ENCODE assay signal across 10 cellular contexts in the genomic region with DNA sequence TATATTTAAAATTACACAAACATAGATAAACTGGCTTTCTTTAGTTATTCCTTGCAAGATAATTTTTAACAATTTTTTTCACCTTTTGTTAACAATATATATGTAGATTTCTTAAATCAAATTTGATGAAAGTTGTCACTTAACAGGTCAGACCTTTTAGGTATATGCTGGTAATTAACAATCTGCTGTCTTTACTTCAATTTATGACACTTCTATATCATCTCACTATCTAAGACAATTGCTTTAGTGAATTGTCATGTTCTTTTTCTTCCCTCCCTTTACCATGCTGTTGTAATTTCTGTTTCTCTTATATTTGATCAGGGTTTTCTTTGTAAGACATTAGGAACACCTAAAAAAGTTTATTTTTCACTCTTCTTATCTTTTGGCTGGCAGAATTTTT. TPM values are rescaled to one million over a fixed set of nuclear protein-coding genes. Genes with fewer than 3 reads are reported as not detected.
A peak's percentile ranks its signal among the peaks of the same experiment; 100 is the strongest.
DNase-seq lines count a peak whose midpoint lies in the region; ATAC-seq, FAIRE-seq and TF ChIP-seq lines count a peak whose summit lies in the region.
"Had no signal": no experiment of that assay in that cellular context is flagged by ENCODE, and none has a peak within 500 bp of the region (broad histone marks: within the 10 kb centered on the region; RNA-seq: fewer than 3 reads in every experiment).

No MANE protein-coding gene starts in this region.

- FAIRE-seq in D721Med (lab: Jason Lieb, UNC), result no peak

- H3K27ac Mint-ChIP-seq in activated naive CD4-positive, alpha-beta T cell treated with anti-CD3 and anti-CD28 coated beads, Interleukin-2, amount 50 U/mL, for 24 hours, result peak overlapping the region; percentile 94
- H3K27ac Mint-ChIP-seq in activated naive CD8-positive, alpha-beta T cell, result peak overlapping the region; percentile 96
- no peak overlapping the region for H3K27ac Mint-ChIP-seq in type B pancreatic cell

- peaks cover 13 to 70% of the 10 kb centered on the region in 2 donors for H3K4me1 ChIP-seq in left lung

- peaks cover 72% of the 10 kb centered on the region for H3K4me1 Mint-ChIP-seq in activated naive CD4-positive, alpha-beta T cell treated with anti-CD3 and anti-CD28 coated beads, Interleukin-2, amount 50 U/mL, for 24 hours
- H3K4me1 Mint-ChIP-seq in activated naive CD8-positive, alpha-beta T cell (ENCODE audit: low read depth), result peaks cover 62% of the 10 kb centered on the region
- peaks cover 7% of the 10 kb centered on the region for H3K4me1 Mint-ChIP-seq in type B pancreatic cell (ENCODE audit: unreplicated experiment)

- H3K36me3 ChIP-seq in left lung, result peaks cover 0 to 20% of the 10 kb centered on the region in 2 donors

- ATAC-seq in left lung (no peak), GM21737 (IDR thresholded peaks at IDR 0.05; ENCODE audit: unreplicated experiment) (no peak)

- no peaks in the 10 kb centered on the region for H3K9me3 ChIP-seq in left lung

- peak overlapping the region; percentile 93 to 95 for H3K27ac ChIP-seq in left lung
- H3K27ac ChIP-seq: C4-2B had no signal

- no peaks in the 10 kb centered on the region for H3K9me3 Mint-ChIP-seq in activated naive CD4-positive, alpha-beta T cell treated with anti-CD3 and anti-CD28 coated beads, Interleukin-2, amount 50 U/mL, for 24 hours
- peaks cover 3% of the 10 kb centered on the region for H3K9me3 Mint-ChIP-seq in activated naive CD8-positive, alpha-beta T cell (ENCODE audit: low read depth)
- H3K9me3 Mint-ChIP-seq in type B pancreatic cell, result no peaks in the 10 kb centered on the region

- peaks cover 44% of the 10 kb centered on the region for H3K36me3 Mint-ChIP-seq in activated naive CD4-positive, alpha-beta T cell treated with anti-CD3 and anti-CD28 coated beads, Interleukin-2, amount 50 U/mL, for 24 hours
- peaks cover 37% of the 10 kb centered on the region for H3K36me3 Mint-ChIP-seq in activated naive CD8-positive, alpha-beta T cell
- H3K36me3 Mint-ChIP-seq in type B pancreatic cell, result peaks cover 8% of the 10 kb centered on the region

- H3K4me3 ChIP-seq in left lung, result peak overlapping the region; percentile 35 to 62

- no peak for TF ChIP-seq CTCF in left lung (IDR thresholded peaks at IDR 0.05)
- no peak for TF ChIP-seq CTCF in type B pancreatic cell (conservative IDR thresholded peaks at IDR 0.05)
- no peak for TF ChIP-seq CTCF in D721Med (IDR thresholded peaks at IDR 0.05; ENCODE audit: insufficient read depth, missing control alignments)

- H3K4me3 Mint-ChIP-seq in activated naive CD4-positive, alpha-beta T cell treated with anti-CD3 and anti-CD28 coated beads, Interleukin-2, amount 50 U/mL, for 24 hours, result peak overlapping the region; percentile 90
- H3K4me3 Mint-ChIP-seq in activated naive CD8-positive, alpha-beta T cell, result peak overlapping the region; percentile 92
- H3K4me3 Mint-ChIP-seq in type B pancreatic cell, result peak overlapping the region; percentile 59

- H3K27me3 Mint-ChIP-seq in activated naive CD4-positive, alpha-beta T cell treated with anti-CD3 and anti-CD28 coated beads, Interleukin-2, amount 50 U/mL, for 24 hours, result no peaks in the 10 kb centered on the region
- no peaks in the 10 kb centered on the region for H3K27me3 Mint-ChIP-seq in activated naive CD8-positive, alpha-beta T cell
- peaks cover 2% of the 10 kb centered on the region for H3K27me3 Mint-ChIP-seq in type B pancreatic cell

- intact Hi-C loops in left lung (cut with DNase I), result no loop called here

- DNase-seq in activated naive CD4-positive, alpha-beta T cell treated with anti-CD3 and anti-CD28 coated beads, Interleukin-2, amount 50 U/mL, for 16 hours, result no peak
- DNase-seq in left lung (no peak), type B pancreatic cell (ENCODE audit: extremely low spot score, unreplicated experiment) (no peak), erythroblast (lab: John Stamatoyannopoulos, UW) (no peak), D721Med (ENCODE audit: insufficient read length, low spot score) (no peak)
- DNase-seq: NCI-H526 had no signal

- no peak for TF ChIP-seq POLR2A in erythroblast (IDR thresholded peaks at IDR 0.05; ENCODE audit: low read length)

- H3K27me3 ChIP-seq in left lung, result no peaks in the 10 kb centered on the region

RNA-seq across cellular contexts. Expression of gene IFI16, which starts 2.0 kb away (rescaled TPM):
- total RNA-seq in left lung (100 to 1,000 TPM in 1 of 2 donors, 10 to 100 TPM in 1; 69.7 to 121 TPM), type B pancreatic cell (ENCODE audit: low replicate concordance) (10.6 and 20.9 TPM in 2 replicates)
